ENCODE assay signal across 20 cellular contexts in the genomic region with DNA sequence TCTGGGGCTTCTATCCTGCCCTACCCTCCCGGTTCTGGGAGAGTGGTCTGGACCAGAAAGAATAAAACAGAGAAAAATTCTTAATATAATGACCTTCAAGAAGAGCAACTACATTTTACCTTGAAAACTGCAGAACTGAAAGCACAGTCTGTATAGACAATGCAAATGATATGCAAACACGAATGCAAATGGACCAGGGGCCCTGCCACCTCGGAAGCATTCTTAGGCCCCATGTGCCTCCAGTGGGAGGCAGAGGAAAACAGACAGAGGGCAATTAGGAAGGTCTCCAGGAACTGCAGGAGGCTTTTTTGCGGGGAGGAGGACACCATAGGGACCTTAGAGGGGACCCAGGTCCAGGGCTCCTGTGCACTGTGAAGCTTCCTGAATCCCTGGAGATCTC. TPM values are rescaled to one million over a fixed set of nuclear protein-coding genes. Genes with fewer than 3 reads are reported as not detected.
DNase-seq lines count a peak whose midpoint lies in the region; ATAC-seq, FAIRE-seq and TF ChIP-seq lines count a peak whose summit lies in the region.
"Had no signal": no experiment of that assay in that cellular context is flagged by ENCODE, and none has a peak within 500 bp of the region (broad histone marks: within the 10 kb centered on the region; RNA-seq: fewer than 3 reads in every experiment).

No MANE protein-coding gene starts in this region.

- no peak overlapping the region for H3K4me3 Mint-ChIP-seq in GM23338
- no peak overlapping the region for H3K4me3 Mint-ChIP-seq in CD8-positive, alpha-beta T cell
- H3K4me3 Mint-ChIP-seq in HFFc6, result no peak overlapping the region
- H3K4me3 Mint-ChIP-seq: CD4-positive, alpha-beta memory T cell had no signal

- no peak for FAIRE-seq in H1 (lab: Jason Lieb, UNC)
- FAIRE-seq: GM12892, GM19239, H54, K562 had no signal

- peak overlapping the region; percentile 88 for H4K91ac ChIP-seq in H1 (replicated peaks; ENCODE audit: insufficient read length, low read length)

- H3K27ac Mint-ChIP-seq in GM23338 (no peak overlapping the region), HFFc6 (no peak overlapping the region)
- no peak overlapping the region for H3K27ac Mint-ChIP-seq in CD8-positive, alpha-beta T cell

- H2BK120ac ChIP-seq in H1 (replicated peaks; ENCODE audit: low read depth, low read length), result no peak overlapping the region

- H2BK5ac ChIP-seq in H1 (ENCODE audit: low read depth, low read length), result peak overlapping the region; percentile 47

- peak in 1 of 2 experiments; percentile 22; a peak in 2 of 4 replicates for TF ChIP-seq RAD21 in H1 (IDR thresholded peaks at IDR 0.05 in 1 of 2, conservative IDR thresholded peaks at IDR 0.05 in 1 of 2; ENCODE audit: low read depth in 2 of 2, low read length in 2 of 2)

- no peak for TF ChIP-seq POLR2A in H1 (IDR thresholded peaks at IDR 0.05; ENCODE audit: control extremely low read depth in 1 of 2, low read depth in 2 of 2, low read length in 2 of 2)

- peak overlapping the region; percentile 47; the same call in 1 of the 2 replicates for H3K9ac ChIP-seq in Karpas-422 (ENCODE audit: low read length)
- no peak overlapping the region for H3K9ac ChIP-seq in OCI-LY3 (ENCODE audit: low read length)
- no peak overlapping the region for H3K9ac ChIP-seq in H1 (replicated peaks in 1 of 4; ENCODE audit: extremely low read depth in 1 of 4, low read depth in 3 of 4, low read length in 3 of 4)

- H3K4me1 Mint-ChIP-seq in GM23338 (peaks cover 22% of the 10 kb centered on the region), HFFc6 (ENCODE audit: low read depth) (no peaks in the 10 kb centered on the region)
- H3K4me1 Mint-ChIP-seq in CD8-positive, alpha-beta T cell (ENCODE audit: low read depth), result no peaks in the 10 kb centered on the region
- H3K4me1 Mint-ChIP-seq: CD4-positive, alpha-beta memory T cell had no signal

- peak overlapping the region; percentile 79 for H2AK5ac ChIP-seq in H1 (ENCODE audit: low read depth, low read length)

- H3K4me1 ChIP-seq in GM23338 (ENCODE audit: insufficient read depth) (0 out of 2 replicates have a peak, but pooled peaks cover 9% of the 10 kb centered on the region), Karpas-422 (ENCODE audit: low read length) (peaks cover 16% of the 10 kb centered on the region), OCI-LY3 (ENCODE audit: low read length) (peaks cover 8% of the 10 kb centered on the region), H1 (replicated peaks in 1 of 4; ENCODE audit: control insufficient read depth in 3 of 4, insufficient read depth in 4 of 4, low read length in 3 of 4) (peaks cover 0 to 3% (median under 1%) of the 10 kb centered on the region in 4 experiments; a peak in 3 of 7 replicates)
- H3K4me1 ChIP-seq in CD8-positive, alpha-beta T cell (ENCODE audit: insufficient read depth, low read length), result no peaks in the 10 kb centered on the region
- H3K4me1 ChIP-seq: A549, BE2C had no signal

- H2AFZ ChIP-seq in GM23338 (no peak overlapping the region), Karpas-422 (ENCODE audit: low read length) (peak overlapping the region; percentile 51; the same call in 1 of the 2 replicates), OCI-LY3 (ENCODE audit: low read depth, low read length) (no peak overlapping the region), H1 (ENCODE audit: low read length) (no peak overlapping the region)

- no peak overlapping the region for H3K4ac ChIP-seq in H1 (replicated peaks; ENCODE audit: insufficient read length, low read depth, low read length)

- TF ChIP-seq EP300 in H1 (IDR thresholded peaks at IDR 0.05; ENCODE audit: borderline replicate concordance in 1 of 2, low read depth in 2 of 2, low read length in 2 of 2), result no peak

- H3K4me2 ChIP-seq in GM23338 (no peak overlapping the region), Karpas-422 (ENCODE audit: low read depth, low read length, poor library complexity, severe bottlenecking) (peak overlapping the region; percentile 74), OCI-LY3 (ENCODE audit: low read length) (peak overlapping the region; percentile 23; the same call in 1 of the 2 replicates), H1 (ENCODE audit: insufficient read depth in 1 of 2, low read depth in 2 of 2, low read length in 2 of 2) (no peak overlapping the region)
- H3K4me2 ChIP-seq: A549 had no signal

- DNase-seq in GM23338 (ENCODE audit: low spot score), result peak; percentile 40
- peak; percentile 76 for DNase-seq in Karpas-422
- no peak for DNase-seq in H1 (ENCODE audit: low read depth in 1 of 2, low spot score in 2 of 2)
- DNase-seq in CD8-positive, alpha-beta T cell, result no peak
- DNase-seq in activated CD4-positive, CD25-positive, alpha-beta regulatory T cell (lab: John Stamatoyannopoulos, UW), result no peak
- no peak for DNase-seq in HFFc6
- DNase-seq: BE2C; CD4-positive, alpha-beta memory T cell; COR-L47; DMS53; Kasumi-1 had no signal

- H3K27me3 ChIP-seq in GM23338 (ENCODE audit: insufficient read depth), result no peaks in the 10 kb centered on the region
- no peaks in the 10 kb centered on the region for H3K27me3 ChIP-seq in Karpas-422 (ENCODE audit: low read length)
- H3K27me3 ChIP-seq in OCI-LY3 (ENCODE audit: low read depth, low read length), result peaks cover 6% of the 10 kb centered on the region; the same call in 1 of the 2 replicates
- peaks cover 0 to 2% (median 0%) of the 10 kb centered on the region in 4 experiments; a peak in 2 of 7 replicates for H3K27me3 ChIP-seq in H1 (replicated peaks in 1 of 4; ENCODE audit: control insufficient read depth in 3 of 4, extremely low read depth in 1 of 4, insufficient read depth in 3 of 4, low read length in 3 of 4)
- H3K27me3 ChIP-seq in CD8-positive, alpha-beta T cell (ENCODE audit: insufficient read depth, low read length), result no peaks in the 10 kb centered on the region
- H3K27me3 ChIP-seq: BE2C had no signal

- no peak overlapping the region for H3K56ac ChIP-seq in H1 (replicated peaks; ENCODE audit: insufficient read length, low read depth, low read length)

- H3K14ac ChIP-seq in H1 (ENCODE audit: insufficient read length), result no peak overlapping the region

- H3K27ac ChIP-seq in GM23338 (ENCODE audit: low read depth) (no peak overlapping the region), Karpas-422 (ENCODE audit: low read length) (no peak overlapping the region; the same call in 1 of the 2 replicates), OCI-LY3 (ENCODE audit: low read length) (no peak overlapping the region), H1 (ENCODE audit: low read depth, low read length) (no peak overlapping the region)
- H3K27ac ChIP-seq in CD8-positive, alpha-beta T cell (ENCODE audit: low read depth, low read length), result no peak overlapping the region
- H3K27ac ChIP-seq: A549, C4-2B had no signal

- H3K23ac ChIP-seq in H1 (ENCODE audit: insufficient read length), result no peak overlapping the region

- H3K79me2 ChIP-seq in GM23338 (replicated peaks; ENCODE audit: insufficient read depth) (no peaks in the 10 kb centered on the region), Karpas-422 (ENCODE audit: low read length) (no peaks in the 10 kb centered on the region), OCI-LY3 (ENCODE audit: low read length) (no peaks in the 10 kb centered on the region), H1 (ENCODE audit: control insufficient read depth in 1 of 2, insufficient read depth in 2 of 2, low read length in 2 of 2) (no peaks in the 10 kb centered on the region)

- H4K20me1 ChIP-seq in GM23338 (replicated peaks; ENCODE audit: insufficient read depth), result no peaks in the 10 kb centered on the region
- H4K20me1 ChIP-seq in Karpas-422 (ENCODE audit: insufficient read depth, low read depth, low read length), result no peaks in the 10 kb centered on the region
- H4K20me1 ChIP-seq in OCI-LY3 (ENCODE audit: insufficient read depth, low read length), result no peaks in the 10 kb centered on the region
- H4K20me1 ChIP-seq in H1 (replicated peaks in 1 of 2; ENCODE audit: control insufficient read depth in 1 of 2, insufficient read depth in 2 of 2, low read length in 2 of 2), result no peaks in the 10 kb centered on the region

- H3K4me3 ChIP-seq in GM23338 (no peak overlapping the region), Karpas-422 (ENCODE audit: low read length) (peak overlapping the region; percentile 51; the same call in 1 of the 2 replicates), OCI-LY3 (ENCODE audit: low read length) (no peak overlapping the region), H1 (ENCODE audit: extremely low read depth in 1 of 4, insufficient read depth in 2 of 4, low read depth in 3 of 4, low read length in 4 of 4) (no peak overlapping the region)
- no peak overlapping the region for H3K4me3 ChIP-seq in CD8-positive, alpha-beta T cell (ENCODE audit: low read depth, low read length)
- H3K4me3 ChIP-seq: A549, K562 had no signal

- no peak overlapping the region for H2BK20ac ChIP-seq in H1 (ENCODE audit: low read length)

- H3K9me3 Mint-ChIP-seq in GM23338 (no peaks in the 10 kb centered on the region), HFFc6 (no peaks in the 10 kb centered on the region)
- H3K9me3 Mint-ChIP-seq in CD8-positive, alpha-beta T cell, result no peaks in the 10 kb centered on the region
- H3K9me3 Mint-ChIP-seq: CD4-positive, alpha-beta memory T cell had no signal

- POLR2A ChIA-PET in H1 (lab: Charles Lee; ENCODE audit: partially characterized antibody), result interaction anchor here (1.1 kb wide), 1 partner anchor 13 kb away, joined by 4 read pairs; no protein-coding TSS in a partner anchor
- POLR2A ChIA-PET in CD8-positive, alpha-beta T cell (lab: Charles Lee), result no interaction called here

- no peak overlapping the region; the same call in 1 of the 2 replicates for H4K8ac ChIP-seq in H1 (ENCODE audit: extremely low read depth, insufficient read depth, low read length)

- H3K9me3 ChIP-seq in Karpas-422 (ENCODE audit: low read length) (no peaks in the 10 kb centered on the region), OCI-LY3 (ENCODE audit: insufficient read depth, low read length) (no peaks in the 10 kb centered on the region), H1 (ENCODE audit: insufficient read depth in 2 of 2, low read depth in 1 of 2, low read length in 1 of 2) (no peaks in the 10 kb centered on the region)
- H3K9me3 ChIP-seq in CD8-positive, alpha-beta T cell (ENCODE audit: low read length), result no peaks in the 10 kb centered on the region
- H3K9me3 ChIP-seq: A549, BE2C had no signal

- peak; percentile 38 for ATAC-seq in GM23338
- ATAC-seq in CD8-positive, alpha-beta T cell, result no peak
- ATAC-seq in GM21423 (IDR thresholded peaks at IDR 0.05; ENCODE audit: unreplicated experiment), result no peak
- ATAC-seq: A549, K562 had no signal

- H4K5ac ChIP-seq in H1 (ENCODE audit: insufficient read length, low read depth, low read length), result no peak overlapping the region

- H3K36me3 ChIP-seq in GM23338 (ENCODE audit: insufficient read depth) (no peaks in the 10 kb centered on the region), Karpas-422 (ENCODE audit: insufficient read depth, low read length) (no peaks in the 10 kb centered on the region), OCI-LY3 (replicated peaks; ENCODE audit: low read depth, low read length) (no peaks in the 10 kb centered on the region), H1 (ENCODE audit: control insufficient read depth in 2 of 4, insufficient read depth in 4 of 4, low read length in 3 of 4) (no peaks in the 10 kb centered on the region; a peak in 1 of 8 replicates)
- H3K36me3 ChIP-seq in CD8-positive, alpha-beta T cell (ENCODE audit: insufficient read depth, low read length), result no peaks in the 10 kb centered on the region
- H3K36me3 ChIP-seq: BE2C had no signal

- WGBS in H1 (ENCODE audit: extremely low coverage in 1 of 2, insufficient coverage in 1 of 2, insufficient read length in 1 of 2, insufficient replicate concordance in 2 of 2, low coverage in 1 of 2, low lambda C conversion rate in 2 of 2, missing lambda C conversion rate in 1 of 2), 2 experiments, result 56% methylated on average over 4 of the region's 4 CpGs; no CpG with 5 or more reads in 1 of the 2 experiments

- H3K27me3 Mint-ChIP-seq in GM23338 (ENCODE audit: insufficient read depth, low read depth, poor library complexity), result peaks cover 12% of the 10 kb centered on the region
- H3K27me3 Mint-ChIP-seq in CD8-positive, alpha-beta T cell (ENCODE audit: low read depth), result peaks cover 24% of the 10 kb centered on the region
- peaks cover 61% of the 10 kb centered on the region for H3K27me3 Mint-ChIP-seq in HFFc6 (ENCODE audit: insufficient read depth)

- no peak overlapping the region for H3K18ac ChIP-seq in H1 (ENCODE audit: extremely low read depth, low read length)

- H3K9me2 ChIP-seq in GM23338 (ENCODE audit: insufficient read depth) (0 out of 2 replicates have a peak, but pooled peaks cover 8% of the 10 kb centered on the region), Karpas-422 (replicated peaks; ENCODE audit: insufficient read depth, low read length) (no peaks in the 10 kb centered on the region)

- no peak overlapping the region for H2BK15ac ChIP-seq in H1 (ENCODE audit: low read length)

- intact Hi-C loops in CD8-positive, alpha-beta T cell (cut with DNase I, micrococcal nuclease), result no loop called here

- no peaks in the 10 kb centered on the region for H3F3A ChIP-seq in GM23338 (replicated peaks; ENCODE audit: low read depth)

- H3K23me2 ChIP-seq in H1 (ENCODE audit: low read depth, low read length), result no peaks in the 10 kb centered on the region

- peak overlapping the region; percentile 92; the same call in 1 of the 2 replicates for H2BK12ac ChIP-seq in H1 (ENCODE audit: low read depth, low read length)

- no peaks in the 10 kb centered on the region for H3K79me1 ChIP-seq in H1 (ENCODE audit: low read depth, low read length)

- CTCF ChIA-PET in H1 (lab: Charles Lee; ENCODE audit: partially characterized antibody), result interaction anchor here (0.6 to 3.0 kb wide), 5 partner anchors 9 to 143 kb away, joined by 3 to 12 read pairs (median 7); no protein-coding TSS in a partner anchor
- CTCF ChIA-PET in CD8-positive, alpha-beta T cell (lab: Charles Lee), result no interaction called here

- H3K36me3 Mint-ChIP-seq in GM23338 (ENCODE audit: low read depth), result no peaks in the 10 kb centered on the region
- no peaks in the 10 kb centered on the region for H3K36me3 Mint-ChIP-seq in CD8-positive, alpha-beta T cell
- no peaks in the 10 kb centered on the region for H3K36me3 Mint-ChIP-seq in HFFc6 (ENCODE audit: low read depth)
- H3K36me3 Mint-ChIP-seq: CD4-positive, alpha-beta memory T cell had no signal

- TF ChIP-seq CTCF in GM23338 (conservative IDR thresholded peaks at IDR 0.05; ENCODE audit: low read depth in 2 of 2) (no peak), OCI-LY3 (IDR thresholded peaks at IDR 0.05; ENCODE audit: low read depth, low read length) (no peak), H1 (IDR thresholded peaks at IDR 0.05; ENCODE audit: control extremely low read depth in 1 of 3, insufficient read depth in 1 of 3, low read depth in 1 of 3, low read length in 3 of 3) (no peak), HFFc6 (IDR thresholded peaks at IDR 0.05) (no peak)
- no peak for TF ChIP-seq CTCF in CD8-positive, alpha-beta T cell (IDR thresholded peaks at IDR 0.05)

RNA-seq across cellular contexts. Expression of gene MEGF11, which starts 12.2 kb away (rescaled TPM):
- 1.3 and 2.4 TPM in 2 replicates for total RNA-seq in GM23338 (2014; rRNA removed; shearing (Covaris generic))
- polyA plus RNA-seq in GM23338 (2016; fragmentation: Nextera tagmentation; extraction: Ambion mirVana) (1.1 and 1.9 TPM in 2 replicates), H1 (2011; rRNA removed) (4.8 and 5.9 TPM in 2 replicates)
- not detected in 2 replicates for total RNA-seq in Karpas-422 (2014; rRNA removed; shearing (Covaris generic); ENCODE audit: low replicate concordance)
- 3.5 and 4.4 TPM in 2 replicates for total RNA-seq in H1 (2021; fragmentation: NEBNext Ultra II Directional; extraction: Animal tissue kit (Norgen Biotek cat#: 25700))
- polyA plus RNA-seq in H1 (2011; cell fraction: cytosol; rRNA removed), result 4.7 TPM
- polyA plus RNA-seq in H1 (2011; cell fraction: nucleus; rRNA removed), result 15.8 TPM
- polyA plus RNA-seq in H1 (2012, experiment 1 of 2), result 3.2 to 5.2 TPM (median 4.3 TPM) in 4 replicates
- 5.6 TPM for polyA plus RNA-seq in H1 (2012, experiment 2 of 2)
- 1.7 TPM for polyA plus RNA-seq in H1 (2013, experiment 1 of 2)
- 1.7 TPM for polyA plus RNA-seq in H1 (2013, experiment 2 of 2)
- polyA minus RNA-seq in H1 (2011; rRNA and poly(A)+ RNA removed), result 7.0 and 10.2 TPM in 2 replicates
- polyA minus RNA-seq in H1 (2011; cell fraction: cytosol; rRNA and poly(A)+ RNA removed), result 6.5 TPM
- polyA minus RNA-seq in H1 (2011; cell fraction: nucleus; rRNA and poly(A)+ RNA removed), result 12.2 TPM
- total RNA-seq in CD8-positive, alpha-beta T cell, result not detected
- not detected for total RNA-seq in HFFc6 (2021; fragmentation: NEBNext Ultra II Directional; extraction: Animal tissue kit (Norgen Biotek cat#: 25700))
- total RNA-seq: CD4-positive, alpha-beta memory T cell; K562 had no signal
- polyA plus RNA-seq: AG04450 had no signal

RNA-seq across cellular contexts. Expression of gene DIS3L, which starts 52.1 kb away (rescaled TPM):
- 21.8 and 35.7 TPM in 2 replicates for total RNA-seq in GM23338 (2014; rRNA removed; shearing (Covaris generic))
- polyA plus RNA-seq in GM23338 (2016; fragmentation: Nextera tagmentation; extraction: Ambion mirVana) (7.1 and 8.9 TPM in 2 replicates), H1 (2011; rRNA removed) (5.5 and 8.7 TPM in 2 replicates)
- total RNA-seq in Karpas-422 (2014; rRNA removed; shearing (Covaris generic); ENCODE audit: low replicate concordance), result 25.5 and 40.2 TPM in 2 replicates
- total RNA-seq in H1 (2021; fragmentation: NEBNext Ultra II Directional; extraction: Animal tissue kit (Norgen Biotek cat#: 25700)), result 25.0 and 31.2 TPM in 2 replicates
- polyA plus RNA-seq in H1 (2011; cell fraction: cytosol; rRNA removed), result 9.7 TPM
- polyA plus RNA-seq in H1 (2011; cell fraction: nucleus; rRNA removed), result 7.1 TPM
- polyA plus RNA-seq in H1 (2012, experiment 1 of 2), result 16.9 to 26.9 TPM (median 19.2 TPM) in 4 replicates
- polyA plus RNA-seq in H1 (2012, experiment 2 of 2), result 2.1 TPM
- polyA plus RNA-seq in H1 (2013, experiment 1 of 2), result 11.0 TPM
- polyA plus RNA-seq in H1 (2013, experiment 2 of 2), result 10.8 TPM
- polyA minus RNA-seq in H1 (2011; rRNA and poly(A)+ RNA removed), result 24.3 and 26.7 TPM in 2 replicates
- 14.0 TPM for polyA minus RNA-seq in H1 (2011; cell fraction: cytosol; rRNA and poly(A)+ RNA removed)
- polyA minus RNA-seq in H1 (2011; cell fraction: nucleus; rRNA and poly(A)+ RNA removed), result 15.7 TPM
- 10 to 100 TPM; 16.6 to 18.8 TPM for total RNA-seq in CD8-positive, alpha-beta T cell
- total RNA-seq in HFFc6 (2021; fragmentation: NEBNext Ultra II Directional; extraction: Animal tissue kit (Norgen Biotek cat#: 25700)), result 10 to 100 TPM; 10.6 to 14.9 (median 13.5) TPM

Comparison
In these comparisons a context has a peak if more than half of its experiments do, and no peak if none do; other contexts are left out.
1. DNase-seq: peak in GM23338 (single experiment) and Karpas-422 (single experiment); none in H1 (0 of 2), CD8-positive, alpha-beta T cell (0 of 7), activated CD4-positive, CD25-positive, alpha-beta regulatory T cell (0 of 4) and HFFc6 (single experiment).
2. H3K4me2 ChIP-seq: peak in Karpas-422 (single experiment) and OCI-LY3 (single experiment); none in GM23338 (single experiment) and H1 (0 of 2).